8 cellular contexts compared by ENCODE assay signal in genomic region chr9:88322906-88323566, GRCh38.
DNase-seq lines count a peak whose midpoint lies in the region; ATAC-seq lines count a peak whose summit lies in the region.

No MANE protein-coding gene starts in this region.

- peak overlapping the region; percentile 81 to 87 for H3K27ac Mint-ChIP-seq in activated naive CD4-positive, alpha-beta T cell treated with anti-CD3 and anti-CD28 coated beads, Interleukin-2, amount 50 U/mL, for 72 hours

- peaks cover 4 to 7% of the 10 kb centered on the region in 2 donors for H3K36me3 Mint-ChIP-seq in activated naive CD4-positive, alpha-beta T cell treated with anti-CD3 and anti-CD28 coated beads, Interleukin-2, amount 50 U/mL, for 72 hours

- H3K9me3 Mint-ChIP-seq in activated naive CD4-positive, alpha-beta T cell treated with anti-CD3 and anti-CD28 coated beads, Interleukin-2, amount 50 U/mL, for 72 hours: peaks cover 0 to 4% of the 10 kb centered on the region in 2 donors

- DNase-seq in SKM-1 (lab: John Stamatoyannopoulos, UW; ENCODE audit: unreplicated experiment) (peak; percentile 69), D341Med (ENCODE audit: low spot score) (no peak), hippocampal formation (lab: John Stamatoyannopoulos, UW) (no peak), NCI-H345 treated with DMSO at 0.1 percent for 48 hours (lab: John Stamatoyannopoulos, UW; ENCODE audit: unreplicated experiment) (no peak)
- peak in 1 of 2 donors; percentile 21 for DNase-seq in activated naive CD4-positive, alpha-beta T cell treated with anti-CD3 and anti-CD28 coated beads, Interleukin-2, amount 50 U/mL, for 72 hours (ENCODE audit: low spot score in 2 of 2)
- peak; percentile 21 for DNase-seq in stimulated activated CD4-positive, alpha-beta T cell treated with anti-CD3 and anti-CD28 coated beads, Interleukin-2, amount 100 ng/mL, for 4 hours (ENCODE audit: low read depth)

- ATAC-seq in GM21381 (IDR thresholded peaks at IDR 0.05; ENCODE audit: unreplicated experiment) (peak; percentile 81), GM21367 (IDR thresholded peaks at IDR 0.05; ENCODE audit: unreplicated experiment) (no peak)
- peak; percentile 88 to 96 for ATAC-seq in activated naive CD4-positive, alpha-beta T cell treated with anti-CD3 and anti-CD28 coated beads, Interleukin-2, amount 50 U/mL, for 72 hours

Comparison
In these comparisons a context has a peak if more than half of its experiments do, and no peak if none do; other contexts are left out.
1. DNase-seq: peak in SKM-1 (single experiment) and stimulated activated CD4-positive, alpha-beta T cell treated with anti-CD3 and anti-CD28 coated beads, Interleukin-2, amount 100 ng/mL, for 4 hours (single experiment); none in D341Med (single experiment), hippocampal formation (0 of 2) and NCI-H345 treated with DMSO at 0.1 percent for 48 hours (single experiment).